In genomic region chr12:122732611-122733010, GRCh38 we compare ENCODE assay signal across 1 cellular context.
TF ChIP-seq lines count a peak whose summit lies in the region.

No MANE protein-coding gene starts in this region.

TF ChIP-seq in HepG2, 621 proteins besides CTCF, POLR2A, EP300 and RAD21:
- TF ChIP-seq PBX3 (CRISPR knock-in tag; IDR thresholded peaks at IDR 0.05; ENCODE audit: borderline replicate concordance), result no peak
- no peak for TF ChIP-seq ZNF557 (CRISPR knock-in tag; IDR thresholded peaks at IDR 0.05)
- no peak for TF ChIP-seq ZNF281 (CRISPR knock-in tag; IDR thresholded peaks at IDR 0.05; ENCODE audit: borderline replicate concordance)
- no peak for TF ChIP-seq ZNF282 (IDR thresholded peaks at IDR 0.05; ENCODE audit: partially characterized antibody)
- TF ChIP-seq GFI1 (CRISPR knock-in tag; IDR thresholded peaks at IDR 0.05; ENCODE audit: borderline replicate concordance), result no peak
- peak; percentile 44 for TF ChIP-seq ZFP36 (IDR thresholded peaks at IDR 0.05; ENCODE audit: borderline replicate concordance, low read depth, low read length, partially characterized antibody)
- no peak for TF ChIP-seq ZBTB2 (CRISPR knock-in tag; IDR thresholded peaks at IDR 0.05; ENCODE audit: low read depth)
- TF ChIP-seq ZNF710 (CRISPR knock-in tag; IDR thresholded peaks at IDR 0.05; ENCODE audit: borderline replicate concordance), result no peak
- TF ChIP-seq HNRNPH1 (optimal IDR thresholded peaks at IDR 0.05; ENCODE audit: low read depth, low read length), result no peak
- TF ChIP-seq ZNF800 (CRISPR knock-in tag; IDR thresholded peaks at IDR 0.05), result no peak
- no peak for TF ChIP-seq GATAD1 (CRISPR knock-in tag; IDR thresholded peaks at IDR 0.05)
- TF ChIP-seq ZNF597 (CRISPR knock-in tag; IDR thresholded peaks at IDR 0.05), result no peak
- 0 out of 2 replicates have a peak, but pooled peaks have one; percentile 36 for TF ChIP-seq KDM1A (CRISPR knock-in tag; IDR thresholded peaks at IDR 0.05)
- no peak for TF ChIP-seq NR2F6 (IDR thresholded peaks at IDR 0.05)
- TF ChIP-seq NR2F6 (CRISPR knock-in tag; IDR thresholded peaks at IDR 0.05), result no peak
- no peak for TF ChIP-seq GATAD2A (CRISPR knock-in tag; IDR thresholded peaks at IDR 0.05)
- no peak for TF ChIP-seq XBP1 (CRISPR knock-in tag; IDR thresholded peaks at IDR 0.05)
- TF ChIP-seq ZKSCAN1 (IDR thresholded peaks at IDR 0.05; ENCODE audit: low read length), result no peak
- no peak for TF ChIP-seq SSRP1 (CRISPR knock-in tag; IDR thresholded peaks at IDR 0.05)
- peak; percentile 66 for TF ChIP-seq ZMYM3 (CRISPR knock-in tag; IDR thresholded peaks at IDR 0.05)
- no peak for TF ChIP-seq IRF9 (CRISPR knock-in tag; IDR thresholded peaks at IDR 0.05; ENCODE audit: borderline replicate concordance)
- no peak for TF ChIP-seq MBD4 (IDR thresholded peaks at IDR 0.05; ENCODE audit: borderline replicate concordance, low read length)
- peak; percentile 99; the same call in 1 of the 2 replicates for TF ChIP-seq ZNF180 (CRISPR knock-in tag; IDR thresholded peaks at IDR 0.05; ENCODE audit: borderline replicate concordance, low read depth)
- TF ChIP-seq ZNF660 (CRISPR knock-in tag; IDR thresholded peaks at IDR 0.05; ENCODE audit: borderline replicate concordance, low read depth), result no peak
- no peak for TF ChIP-seq RERE (CRISPR knock-in tag; IDR thresholded peaks at IDR 0.05; ENCODE audit: low read depth)
- no peak for TF ChIP-seq ZNF768 (CRISPR knock-in tag; IDR thresholded peaks at IDR 0.05)
- no peak for TF ChIP-seq ZNF468 (CRISPR knock-in tag; IDR thresholded peaks at IDR 0.05)
- TF ChIP-seq ZNF790 (CRISPR knock-in tag; IDR thresholded peaks at IDR 0.05; ENCODE audit: borderline replicate concordance), result no peak
- no peak for TF ChIP-seq MED8 (CRISPR knock-in tag; IDR thresholded peaks at IDR 0.05; ENCODE audit: insufficient replicate concordance)
- TF ChIP-seq ZBTB33 (CRISPR knock-in tag; IDR thresholded peaks at IDR 0.05), result no peak
- TF ChIP-seq TEAD3 (CRISPR knock-in tag; optimal IDR thresholded peaks at IDR 0.05; ENCODE audit: borderline replicate concordance), result peak; percentile 15
- TF ChIP-seq TFDP2 (CRISPR knock-in tag; IDR thresholded peaks at IDR 0.05), result no peak
- no peak for TF ChIP-seq MIER2 (CRISPR knock-in tag; IDR thresholded peaks at IDR 0.05)
- no peak for TF ChIP-seq RXRB (CRISPR knock-in tag; IDR thresholded peaks at IDR 0.05; ENCODE audit: borderline replicate concordance)
- TF ChIP-seq PAWR (CRISPR knock-in tag; IDR thresholded peaks at IDR 0.05; ENCODE audit: borderline replicate concordance), result no peak
- no peak for TF ChIP-seq ZNF547 (CRISPR knock-in tag; IDR thresholded peaks at IDR 0.05)
